ENCODE assay signal across 21 cellular contexts in genomic region chr1:34364376-34364775, GRCh38.
"Had no signal": no experiment of that assay in that cellular context is flagged by ENCODE, and none has a peak within 500 bp of the region (broad histone marks: within the 10 kb centered on the region; RNA-seq: fewer than 3 reads in every experiment).

No MANE protein-coding gene starts in this region.

- H3K4me1 ChIP-seq: colonic mucosa, gastrocnemius medialis, heart right ventricle, left lung, lower lobe of right lung had no signal

- H3K27ac ChIP-seq: colonic mucosa, esophagus squamous epithelium, gastrocnemius medialis, heart right ventricle, left lung, lower lobe of right lung had no signal

- H3K27ac Mint-ChIP-seq: dendritic cell treated with granulocyte-macrophage colony-stimulating factor and Interleukin-4, amounts not matched to agents 40 ng/mL and 50 ng/mL, for 4 days; effector memory CD8-positive, alpha-beta T cell; memory B cell; naive thymus-derived CD4-positive, alpha-beta T cell had no signal

- H3K9me3 Mint-ChIP-seq: dendritic cell treated with granulocyte-macrophage colony-stimulating factor and Interleukin-4, amounts not matched to agents 40 ng/mL and 50 ng/mL, for 4 days had no signal

- H3K4me1 Mint-ChIP-seq: memory B cell had no signal

- H3K27me3 Mint-ChIP-seq: dendritic cell treated with granulocyte-macrophage colony-stimulating factor and Interleukin-4, amounts not matched to agents 40 ng/mL and 50 ng/mL, for 4 days had no signal

- DNase-seq: colonic mucosa; cortex of kidney; effector CD8-positive, alpha-beta T cell; effector memory CD8-positive, alpha-beta T cell; esophagus squamous epithelium; foreskin fibroblast; foreskin melanocyte; gastrocnemius medialis; glutamatergic neuron; heart right ventricle; hippocampal formation; left cardiac atrium; left lung; left ventricle myocardium superior; lower lobe of right lung; mammary epithelial cell; mesendoderm; midbrain; naive thymus-derived CD4-positive, alpha-beta T cell had no signal

- H3K9me3 ChIP-seq: colonic mucosa, esophagus squamous epithelium, gastrocnemius medialis, lower lobe of right lung had no signal

- ATAC-seq: effector memory CD8-positive, alpha-beta T cell; gastrocnemius medialis; heart right ventricle; left cardiac atrium; left lung; left ventricle myocardium superior; lower lobe of right lung; naive thymus-derived CD4-positive, alpha-beta T cell had no signal

- H3K36me3 ChIP-seq: colonic mucosa, esophagus squamous epithelium, gastrocnemius medialis, heart right ventricle, left lung, lower lobe of right lung had no signal

- H3K27me3 ChIP-seq: colonic mucosa, gastrocnemius medialis, left lung had no signal

- H3K4me3 Mint-ChIP-seq: dendritic cell treated with granulocyte-macrophage colony-stimulating factor and Interleukin-4, amounts not matched to agents 40 ng/mL and 50 ng/mL, for 4 days; effector memory CD8-positive, alpha-beta T cell; memory B cell; naive thymus-derived CD4-positive, alpha-beta T cell had no signal

- H3K36me3 Mint-ChIP-seq: memory B cell; naive thymus-derived CD4-positive, alpha-beta T cell had no signal

- H3K4me3 ChIP-seq: colonic mucosa, esophagus squamous epithelium, gastrocnemius medialis, heart right ventricle, left lung, lower lobe of right lung had no signal
